Comparison of ENCODE assay signal across 8 cellular contexts in the genomic region with DNA sequence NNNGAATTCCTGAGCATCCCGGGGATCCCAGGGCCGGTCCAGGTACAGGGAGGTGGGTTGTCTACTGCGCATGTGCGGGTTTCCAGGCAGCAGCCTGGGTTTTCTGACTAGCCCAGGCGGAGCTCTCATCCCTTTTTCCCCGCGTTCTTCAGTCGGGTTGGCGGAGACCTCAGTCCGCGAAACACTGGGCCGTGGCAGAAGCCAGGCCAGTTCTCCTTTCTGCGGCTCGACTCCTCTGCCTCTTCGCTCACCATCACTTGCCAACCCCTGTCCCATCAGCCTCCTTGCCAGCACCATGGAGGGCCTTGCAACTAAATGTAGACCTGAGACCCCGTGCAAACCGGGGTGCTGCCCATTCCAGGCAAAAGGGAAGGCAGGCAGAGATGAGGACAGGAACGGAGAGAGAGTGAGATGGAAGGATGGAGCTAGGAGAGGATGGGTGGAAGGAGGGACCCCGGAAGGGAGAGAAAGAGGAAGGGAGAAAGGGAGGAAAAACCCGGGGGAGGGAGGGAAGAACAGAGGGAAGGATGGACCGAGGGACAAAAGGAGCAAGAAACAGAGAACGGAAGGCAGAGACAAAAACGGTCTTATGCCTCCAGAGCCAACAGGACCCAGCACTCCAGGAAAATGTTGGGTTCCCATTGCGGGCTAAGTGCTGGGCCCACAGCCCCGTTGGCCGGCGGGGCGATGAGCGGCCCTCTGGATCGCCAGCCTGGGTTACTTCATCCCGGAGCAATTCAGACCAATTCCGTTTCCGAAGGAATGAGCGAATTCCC.
DNase-seq lines count a peak whose midpoint lies in the region; ATAC-seq, FAIRE-seq and TF ChIP-seq lines count a peak whose summit lies in the region.

No MANE protein-coding gene starts in this region.

- no peak overlapping the region; the same call in 1 of the 2 replicates for H3K4me3 ChIP-seq in OCI-LY3 (ENCODE audit: low read length)

- no peaks in the 10 kb centered on the region for H3K79me2 ChIP-seq in OCI-LY3 (ENCODE audit: low read length)

- peak; percentile 73 for DNase-seq in CD1c-positive myeloid dendritic cell (ENCODE audit: extremely low spot score)
- DNase-seq in H54 (ENCODE audit: insufficient read length, low spot score) = peak; percentile 35
- DNase-seq in foreskin keratinocyte = no peak
- DNase-seq in sciatic nerve (ENCODE audit: low spot score) = no peak
- DNase-seq in effector memory CD8-positive, alpha-beta T cell = no peak
- DNase-seq in progenitor cell of endocrine pancreas (ENCODE audit: low spot score, unreplicated experiment) = no peak

- peaks cover 0 to 5% of the 10 kb centered on the region in 2 donors for H3K27me3 Mint-ChIP-seq in effector memory CD8-positive, alpha-beta T cell
- H3K27me3 Mint-ChIP-seq in progenitor cell of endocrine pancreas = no peaks in the 10 kb centered on the region

- no peak for TF ChIP-seq CTCF in OCI-LY3 (IDR thresholded peaks at IDR 0.05; ENCODE audit: low read depth, low read length)
- no peak for TF ChIP-seq CTCF in foreskin keratinocyte (conservative IDR thresholded peaks at IDR 0.05)
- no peak for TF ChIP-seq CTCF in progenitor cell of endocrine pancreas (IDR thresholded peaks at IDR 0.05; ENCODE audit: unreplicated experiment)

- H3K4me3 Mint-ChIP-seq in effector memory CD8-positive, alpha-beta T cell = no peak overlapping the region
- no peak overlapping the region for H3K4me3 Mint-ChIP-seq in progenitor cell of endocrine pancreas (ENCODE audit: low read depth)

- H3K27me3 ChIP-seq in OCI-LY3 (ENCODE audit: low read depth, low read length) = no peaks in the 10 kb centered on the region
- no peaks in the 10 kb centered on the region for H3K27me3 ChIP-seq in foreskin keratinocyte

- no peaks in the 10 kb centered on the region for H3K4me1 Mint-ChIP-seq in effector memory CD8-positive, alpha-beta T cell (ENCODE audit: low read depth in 2 of 2)
- H3K4me1 Mint-ChIP-seq in progenitor cell of endocrine pancreas (ENCODE audit: low read depth) = no peaks in the 10 kb centered on the region

- H3K4me1 ChIP-seq in OCI-LY3 (ENCODE audit: low read length) (no peaks in the 10 kb centered on the region), foreskin keratinocyte (no peaks in the 10 kb centered on the region)

- no peak overlapping the region for H2AFZ ChIP-seq in OCI-LY3 (ENCODE audit: low read depth, low read length)

- peaks cover 14% of the 10 kb centered on the region for H3K9me3 ChIP-seq in OCI-LY3 (ENCODE audit: insufficient read depth, low read length)

- ATAC-seq in foreskin keratinocyte (peak; percentile 39), sciatic nerve (peak; percentile 73), HG03457 (IDR thresholded peaks at IDR 0.05; ENCODE audit: unreplicated experiment) (no peak)
- no peak for ATAC-seq in effector memory CD8-positive, alpha-beta T cell (replicated peaks)

- intact Hi-C loops in sciatic nerve (cut with DNase I) = no loop called here

- no peak overlapping the region for H3K9ac ChIP-seq in OCI-LY3 (ENCODE audit: low read length)

- no peak for FAIRE-seq in H54 (lab: Jason Lieb, UNC)

- H3K4me2 ChIP-seq in OCI-LY3 (ENCODE audit: low read length) = peak overlapping the region; percentile 19; the same call in 1 of the 2 replicates

- no peak overlapping the region for H3K27ac Mint-ChIP-seq in effector memory CD8-positive, alpha-beta T cell
- H3K27ac Mint-ChIP-seq in progenitor cell of endocrine pancreas = no peak overlapping the region

- H4K20me1 ChIP-seq in OCI-LY3 (ENCODE audit: insufficient read depth, low read length) = no peaks in the 10 kb centered on the region

- peaks cover 9 to 17% of the 10 kb centered on the region in 2 donors for H3K9me3 Mint-ChIP-seq in effector memory CD8-positive, alpha-beta T cell
- H3K9me3 Mint-ChIP-seq in progenitor cell of endocrine pancreas (ENCODE audit: low read depth) = peaks cover 16% of the 10 kb centered on the region

- no peaks in the 10 kb centered on the region for H3K36me3 Mint-ChIP-seq in effector memory CD8-positive, alpha-beta T cell (ENCODE audit: insufficient read depth)
- peaks cover 11% of the 10 kb centered on the region for H3K36me3 Mint-ChIP-seq in progenitor cell of endocrine pancreas (ENCODE audit: insufficient read depth)

- TF ChIP-seq POLR2A in H54 (IDR thresholded peaks at IDR 0.05; ENCODE audit: low read depth, low read length) = no peak

- no peaks in the 10 kb centered on the region for H3K36me3 ChIP-seq in OCI-LY3 (replicated peaks; ENCODE audit: low read depth, low read length)

- no peak overlapping the region for H3K27ac ChIP-seq in OCI-LY3 (ENCODE audit: low read length)
- no peak overlapping the region for H3K27ac ChIP-seq in foreskin keratinocyte

Comparison
In these comparisons a context has a peak if more than half of its experiments do, and no peak if none do; other contexts are left out.
1. DNase-seq: peak in CD1c-positive myeloid dendritic cell (single experiment) and H54 (single experiment); none in foreskin keratinocyte (0 of 2), sciatic nerve (single experiment), effector memory CD8-positive, alpha-beta T cell (0 of 3) and progenitor cell of endocrine pancreas (single experiment).
2. ATAC-seq: peak in foreskin keratinocyte (single experiment) and sciatic nerve (single experiment); none in effector memory CD8-positive, alpha-beta T cell (single experiment) and HG03457 (single experiment).